In the genomic region with DNA sequence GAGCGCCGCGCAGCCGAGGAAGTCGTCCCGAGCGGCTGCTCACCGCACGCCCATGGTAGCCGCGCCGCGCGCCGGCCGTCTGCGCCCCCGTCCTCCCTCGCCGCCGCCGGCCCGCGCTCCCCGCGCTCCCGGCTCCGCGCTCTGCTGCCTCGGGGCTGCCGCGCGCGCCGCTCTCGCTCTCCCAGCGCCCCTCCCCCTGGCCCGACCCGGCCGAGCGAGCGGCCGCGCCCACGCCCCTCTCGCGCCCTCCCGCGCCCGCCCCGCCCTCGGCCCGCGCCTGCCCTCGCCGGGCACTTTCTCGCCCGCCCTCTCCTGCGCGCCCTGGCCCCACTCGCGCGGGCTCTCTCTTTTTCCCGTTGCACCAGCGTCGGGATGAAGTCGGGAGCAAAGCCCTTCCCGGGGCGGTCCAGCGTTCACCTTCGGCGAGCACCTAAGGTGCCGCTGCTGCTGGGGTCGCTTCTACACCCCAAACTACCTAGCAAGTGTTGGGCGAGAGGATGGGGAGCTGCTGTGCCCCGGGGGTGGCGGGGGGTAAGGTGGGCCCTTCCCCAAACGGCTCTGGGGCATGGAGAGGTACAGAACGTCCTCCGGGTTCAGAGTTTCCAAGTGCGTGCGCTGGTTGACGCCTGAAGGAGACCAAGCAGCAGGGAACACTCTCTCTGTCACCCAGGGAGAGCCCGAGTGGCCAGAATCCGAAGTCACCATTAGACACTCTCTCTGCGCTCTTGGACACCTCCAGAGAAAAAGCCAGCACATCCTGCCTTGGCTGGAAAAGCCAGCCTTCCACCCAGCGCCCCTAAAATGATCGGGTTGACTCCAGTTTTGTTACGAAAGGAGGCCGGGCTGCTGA, we compare ENCODE assay signal across 9 cellular contexts. TPM values are rescaled to one million over a fixed set of nuclear protein-coding genes. Genes with fewer than 3 reads are reported as not detected.
A peak's percentile ranks its signal among the peaks of the same experiment; 100 is the strongest.
DNase-seq lines count a peak whose midpoint lies in the region; ATAC-seq and TF ChIP-seq lines count a peak whose summit lies in the region.
"Had no signal": no experiment of that assay in that cellular context is flagged by ENCODE, and none has a peak within 500 bp of the region (broad histone marks: within the 10 kb centered on the region; RNA-seq: fewer than 3 reads in every experiment).

A gene (minus strand): TSS at position 146 of the 850 bp plus-strand sequence. CDS start 187 bp downstream, outside the sequence.

- H3K4me1 Mint-ChIP-seq in endodermal cell = peaks cover 18% of the 10 kb centered on the region

- H3K4me1 ChIP-seq in endodermal cell (ENCODE audit: control insufficient read depth, insufficient read depth, low read length) = peaks cover 7% of the 10 kb centered on the region
- H3K4me1 ChIP-seq in mucosa of rectum (ENCODE audit: control insufficient read depth in 2 of 2, insufficient read depth in 2 of 2, low read length in 2 of 2) = no peaks in the 10 kb centered on the region
- peaks cover 0 to 2% of the 10 kb centered on the region in 2 donors for H3K4me1 ChIP-seq in aorta (ENCODE audit: control insufficient read depth in 1 of 2, insufficient read depth in 2 of 2, low read length in 2 of 2)

- H3K36me3 Mint-ChIP-seq in endodermal cell (ENCODE audit: low read depth) = peaks cover 7% of the 10 kb centered on the region

- H3K9me3 Mint-ChIP-seq in endodermal cell = no peaks in the 10 kb centered on the region

- H3K9me3 ChIP-seq in endodermal cell (ENCODE audit: control insufficient read depth, low read length) (no peaks in the 10 kb centered on the region), mucosa of rectum (ENCODE audit: control insufficient read depth in 2 of 2, low read length in 2 of 2) (no peaks in the 10 kb centered on the region), aorta (ENCODE audit: control insufficient read depth, low read length) (no peaks in the 10 kb centered on the region)

- intact Hi-C loops in Right ventricle myocardium inferior (cut with DNase I) = loop anchor here (5.0 kb wide), 1 partner anchor 112 kb away; no protein-coding TSS in a partner anchor
- intact Hi-C loops in cardiac septum (cut with DNase I) = no loop called here
- intact Hi-C loops in aorta (cut with DNase I) = no loop called here

- ATAC-seq in Right ventricle myocardium inferior (peak; percentile 72), aorta (ENCODE audit: low FRiP score) (peak; percentile 62)

- peaks cover 8% of the 10 kb centered on the region for H3K36me3 ChIP-seq in endodermal cell (ENCODE audit: control insufficient read depth, insufficient read depth, low read length)
- no peaks in the 10 kb centered on the region for H3K36me3 ChIP-seq in mucosa of rectum (ENCODE audit: control insufficient read depth in 2 of 2, insufficient read depth in 2 of 2, low read length in 2 of 2)
- no peaks in the 10 kb centered on the region for H3K36me3 ChIP-seq in aorta (ENCODE audit: control insufficient read depth in 1 of 2, insufficient read depth in 2 of 2, low read length in 1 of 2)

- peak; percentile 5 for TF ChIP-seq CTCF in endodermal cell (conservative IDR thresholded peaks at IDR 0.05)

- no peaks in the 10 kb centered on the region for H3K27me3 ChIP-seq in endodermal cell (ENCODE audit: control insufficient read depth, insufficient read depth, low read length, poor library complexity, severe bottlenecking)
- H3K27me3 ChIP-seq in mucosa of rectum (ENCODE audit: control insufficient read depth in 2 of 2, insufficient read depth in 2 of 2, low read length in 2 of 2) = peaks cover 0 to 13% of the 10 kb centered on the region in 2 donors
- no peaks in the 10 kb centered on the region for H3K27me3 ChIP-seq in aorta (ENCODE audit: control insufficient read depth in 1 of 2, insufficient read depth in 2 of 2, low read length in 1 of 2)

- peaks cover 63% of the 10 kb centered on the region for H3K27me3 Mint-ChIP-seq in endodermal cell (ENCODE audit: insufficient read depth)

- H3K27ac Mint-ChIP-seq in endodermal cell = peak within 1 kb of the TSS; percentile 87

- peak within 1 kb of the TSS; percentile 87 for H3K4me3 Mint-ChIP-seq in endodermal cell

- DNase-seq in Right ventricle myocardium inferior (ENCODE audit: missing footprints) = peak; percentile 71
- DNase-seq in cardiac septum (ENCODE audit: low spot score) = no peak
- DNase-seq in endodermal cell = peak; percentile 74
- DNase-seq in aorta = peak; percentile 70 to 80
- DNase-seq in NCI-H2107 (lab: John Stamatoyannopoulos, UW) = no peak
- no peak for DNase-seq in NCI-H1105 (lab: John Stamatoyannopoulos, UW)
- DNase-seq in LoVo (ENCODE audit: low spot score) = no peak
- DNase-seq: NCI-H446 treated with DMSO at 0.1 percent for 48 hours had no signal

- H3K9ac ChIP-seq in endodermal cell (ENCODE audit: extremely low read depth, low read length, poor library complexity, severe bottlenecking) (peak within 1 kb of the TSS; percentile 85), mucosa of rectum (ENCODE audit: low read depth in 1 of 2, low read length in 2 of 2) (no peak within 1 kb of the TSS)

- 1 to 2% methylated on average over 31 to 90 of the region's 90 CpGs for WGBS in endodermal cell (ENCODE audit: insufficient coverage in 1 of 2, insufficient read length in 1 of 2), 2 experiments
- WGBS in aorta, 2 donors = 7 to 17% methylated on average over 43 to 90 of the region's 90 CpGs

- H3K4me3 ChIP-seq in endodermal cell (ENCODE audit: low read length) (peak within 1 kb of the TSS; percentile 98), mucosa of rectum (ENCODE audit: low read length in 2 of 2) (peak within 1 kb of the TSS; percentile 13 to 60), aorta (ENCODE audit: low read length in 2 of 2) (peak within 1 kb of the TSS; percentile 31 to 49)

- no peak within 1 kb of the TSS for H3K27ac ChIP-seq in endodermal cell (ENCODE audit: low read depth, low read length)
- H3K27ac ChIP-seq in mucosa of rectum (ENCODE audit: low read depth in 2 of 2, low read length in 2 of 2) = no peak within 1 kb of the TSS
- no peak within 1 kb of the TSS for H3K27ac ChIP-seq in aorta (ENCODE audit: low read depth in 1 of 2, low read length in 2 of 2)

RNA-seq across cellular contexts. Expression of the gene that starts here (rescaled TPM):
- total RNA-seq in Right ventricle myocardium inferior (9.9 TPM), cardiac septum (5.5 TPM), endodermal cell (100 to 1,000 TPM; 123 TPM), aorta (10 to 100 TPM; 15.9 to 46.1 TPM)
- 31.1 TPM for polyA plus RNA-seq in endodermal cell (2013, experiment 1 of 2)
- polyA plus RNA-seq in endodermal cell (2013, experiment 2 of 2) = 38.5 TPM
- 1 to 10 TPM; 2.4 to 5.5 TPM for polyA plus RNA-seq in aorta

Comparison
In these comparisons a context has a peak if more than half of its experiments do, and no peak if none do; other contexts are left out.
1. DNase-seq: peak in Right ventricle myocardium inferior (single experiment), endodermal cell (single experiment) and aorta (2 of 2); none in cardiac septum (single experiment), NCI-H2107 (single experiment), NCI-H1105 (single experiment) and LoVo (single experiment).
2. H3K4me3 ChIP-seq: peak in every context shown above with its lines; median percentile 98 in endodermal cell; 40 in aorta; 36 in mucosa of rectum.